In the genomic region with DNA sequence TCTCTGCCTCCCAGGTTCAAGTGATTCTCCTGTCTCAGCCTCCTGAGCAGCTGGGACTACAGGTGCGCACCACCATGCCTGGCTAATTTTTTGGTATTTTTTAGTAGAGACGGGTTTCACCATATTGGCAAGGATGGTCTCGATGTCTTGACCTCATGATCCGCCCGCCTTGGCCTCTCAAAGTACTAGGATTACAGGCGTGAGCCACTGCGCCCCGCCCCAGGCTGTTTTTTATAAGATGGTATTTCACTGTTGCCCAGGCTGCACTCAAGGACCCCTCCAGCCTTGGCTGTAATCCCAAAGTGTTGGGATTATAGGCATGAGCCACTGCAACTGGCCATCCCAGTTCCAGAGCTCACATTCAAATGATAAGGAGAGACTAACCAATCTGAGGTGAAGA, we compare ENCODE assay signal across 1 cellular context.
A peak's percentile ranks its signal among the peaks of the same experiment; 100 is the strongest.
TF ChIP-seq lines count a peak whose summit lies in the region.

No MANE protein-coding gene starts in this region.

TF ChIP-seq in HEK293, 187 proteins besides CTCF, POLR2A, EP300 and RAD21:
- TF ChIP-seq, protein P1, sequence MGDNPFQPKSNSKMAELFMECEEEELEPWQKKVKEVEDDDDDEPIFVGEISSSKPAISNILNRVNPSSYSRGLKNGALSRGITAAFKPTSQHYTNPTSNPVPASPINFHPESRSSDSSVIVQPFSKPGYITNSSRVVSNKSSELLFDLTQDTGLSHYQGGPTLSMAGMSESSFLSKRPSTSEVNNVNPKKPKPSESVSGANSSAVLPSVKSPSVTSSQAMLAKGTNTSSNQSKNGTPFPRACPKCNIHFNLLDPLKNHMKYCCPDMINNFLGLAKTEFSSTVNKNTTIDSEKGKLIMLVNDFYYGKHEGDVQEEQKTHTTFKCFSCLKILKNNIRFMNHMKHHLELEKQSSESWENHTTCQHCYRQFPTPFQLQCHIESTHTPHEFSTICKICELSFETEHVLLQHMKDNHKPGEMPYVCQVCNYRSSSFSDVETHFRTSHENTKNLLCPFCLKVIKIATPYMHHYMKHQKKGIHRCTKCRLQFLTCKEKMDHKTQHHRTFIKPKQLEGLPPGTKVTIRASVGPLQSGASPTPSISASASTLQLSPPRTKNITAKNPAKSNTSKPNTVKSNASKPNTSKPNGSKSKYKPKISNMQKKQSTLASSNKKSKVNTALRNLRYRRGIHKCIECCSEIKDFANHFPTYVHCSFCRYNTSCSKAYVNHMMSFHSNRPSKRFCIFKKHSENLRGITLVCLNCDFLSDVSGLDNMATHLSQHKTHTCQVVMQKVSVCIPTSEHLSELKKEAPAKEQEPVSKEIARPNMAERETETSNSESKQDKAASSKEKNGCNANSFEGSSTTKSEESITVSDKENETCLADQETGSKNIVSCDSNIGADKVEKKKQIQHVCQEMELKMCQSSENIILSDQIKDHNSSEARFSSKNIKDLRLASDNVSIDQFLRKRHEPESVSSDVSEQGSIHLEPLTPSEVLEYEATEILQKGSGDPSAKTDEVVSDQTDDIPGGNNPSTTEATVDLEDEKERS (tag by site-specific recombination; IDR thresholded peaks at IDR 0.05) = peak; percentile 54; the same call in 1 of the 2 replicates
- TF ChIP-seq ZNF600 (tag by site-specific recombination; IDR thresholded peaks at IDR 0.05) (peak; percentile 65; the same call in 1 of the 2 replicates), IKZF3 (tag by site-specific recombination; IDR thresholded peaks at IDR 0.05) (peak; percentile 11; the same call in 1 of the 2 replicates), WT1 (tag by site-specific recombination; IDR thresholded peaks at IDR 0.05) (0 out of 2 replicates have a peak, but pooled peaks have one; percentile 8)
- TF ChIP-seq, protein P2, sequence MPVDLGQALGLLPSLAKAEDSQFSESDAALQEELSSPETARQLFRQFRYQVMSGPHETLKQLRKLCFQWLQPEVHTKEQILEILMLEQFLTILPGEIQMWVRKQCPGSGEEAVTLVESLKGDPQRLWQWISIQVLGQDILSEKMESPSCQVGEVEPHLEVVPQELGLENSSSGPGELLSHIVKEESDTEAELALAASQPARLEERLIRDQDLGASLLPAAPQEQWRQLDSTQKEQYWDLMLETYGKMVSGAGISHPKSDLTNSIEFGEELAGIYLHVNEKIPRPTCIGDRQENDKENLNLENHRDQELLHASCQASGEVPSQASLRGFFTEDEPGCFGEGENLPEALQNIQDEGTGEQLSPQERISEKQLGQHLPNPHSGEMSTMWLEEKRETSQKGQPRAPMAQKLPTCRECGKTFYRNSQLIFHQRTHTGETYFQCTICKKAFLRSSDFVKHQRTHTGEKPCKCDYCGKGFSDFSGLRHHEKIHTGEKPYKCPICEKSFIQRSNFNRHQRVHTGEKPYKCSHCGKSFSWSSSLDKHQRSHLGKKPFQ (tag by site-specific recombination; IDR thresholded peaks at IDR 0.05) = peak; percentile 50
